In genomic region chr14:89418452-89418851, GRCh38 we compare ENCODE assay signal across 8 cellular contexts. TPM values are rescaled to one million over a fixed set of nuclear protein-coding genes. Genes with fewer than 3 reads are reported as not detected.
A peak's percentile ranks its signal among the peaks of the same experiment; 100 is the strongest.
DNase-seq lines count a peak whose midpoint lies in the region; ATAC-seq and TF ChIP-seq lines count a peak whose summit lies in the region.

No MANE protein-coding gene starts in this region.

- intact Hi-C loops in activated T-helper 1 cell treated with anti-CD3 and anti-CD28 coated beads, Interleukin-12 subunit alpha, Interleukin-12 subunit beta, Interleukin-2, Interleukin-4 antibody, amounts not matched to agents 30 ng/mL and 10 ng/mL and 1 ng/mL, durations not matched to agents 14 hours and 24 hours and 36 hours (cut with micrococcal nuclease): loop anchor here (1.0 to 10.0 kb wide), 5 partner anchors 11 to 836 kb away; partner anchors contain the start of genes EFCAB11 and PSMC1
- intact Hi-C loops in uterus (cut with DNase I; ENCODE audit: low total_unique reads): loop anchor here (10.0 kb wide), 1 partner anchor 114 kb away; no protein-coding TSS in a partner anchor

- TF ChIP-seq POLR2A in uterus (IDR thresholded peaks at IDR 0.05): no peak

- TF ChIP-seq CTCF in lung (IDR thresholded peaks at IDR 0.05; ENCODE audit: control extremely low read depth, extremely low read depth): no peak
- TF ChIP-seq CTCF in uterus (IDR thresholded peaks at IDR 0.05): no peak

- H3K4me3 Mint-ChIP-seq in activated T-helper 1 cell treated with anti-CD3 and anti-CD28 coated beads, Interleukin-12 subunit alpha, Interleukin-12 subunit beta, Interleukin-2, Interleukin-4 antibody, amounts not matched to agents 30 ng/mL and 10 ng/mL and 1 ng/mL, durations not matched to agents 14 hours and 24 hours and 36 hours: peak overlapping the region; percentile 90

- no peaks in the 10 kb centered on the region for H3K36me3 ChIP-seq in lung (ENCODE audit: control insufficient read depth in 2 of 2, insufficient read depth in 2 of 2, low read length in 2 of 2)
- no peaks in the 10 kb centered on the region for H3K36me3 ChIP-seq in uterus

- H3K27me3 Mint-ChIP-seq in activated T-helper 1 cell treated with anti-CD3 and anti-CD28 coated beads, Interleukin-12 subunit alpha, Interleukin-12 subunit beta, Interleukin-2, Interleukin-4 antibody, amounts not matched to agents 30 ng/mL and 10 ng/mL and 1 ng/mL, durations not matched to agents 14 hours and 24 hours and 36 hours (ENCODE audit: insufficient read depth): no peaks in the 10 kb centered on the region

- DNase-seq in stimulated activated CD4-positive, alpha-beta T cell treated with anti-CD3 and anti-CD28 coated beads, Interleukin-15, amount 100 ng/mL, for 24 hours: peak; percentile 33
- DNase-seq in stimulated activated CD4-positive, alpha-beta T cell treated with anti-CD3 and anti-CD28 coated beads, Interleukin-12 subunit alpha, Interleukin-12 subunit beta, amount 100 ng/mL, for 4 hours: no peak
- no peak for DNase-seq in activated T-helper 1 cell treated with anti-CD3 and anti-CD28 coated beads, Interleukin-12 subunit alpha, Interleukin-12 subunit beta, Interleukin-2, Interleukin-4 antibody, amounts not matched to agents 30 ng/mL and 10 ng/mL and 1 ng/mL, durations not matched to agents 14 hours and 24 hours and 36 hours (ENCODE audit: low spot score)
- DNase-seq in lung (ENCODE audit: low spot score): no peak
- peak in 1 of 2 donors; percentile 32 for DNase-seq in uterus
- DNase-seq in retina: no peak

- H3K27ac Mint-ChIP-seq in activated T-helper 1 cell treated with anti-CD3 and anti-CD28 coated beads, Interleukin-12 subunit alpha, Interleukin-12 subunit beta, Interleukin-2, Interleukin-4 antibody, amounts not matched to agents 30 ng/mL and 10 ng/mL and 1 ng/mL, durations not matched to agents 14 hours and 24 hours and 36 hours: peak overlapping the region; percentile 96

- H3K9me3 Mint-ChIP-seq in activated T-helper 1 cell treated with anti-CD3 and anti-CD28 coated beads, Interleukin-12 subunit alpha, Interleukin-12 subunit beta, Interleukin-2, Interleukin-4 antibody, amounts not matched to agents 30 ng/mL and 10 ng/mL and 1 ng/mL, durations not matched to agents 14 hours and 24 hours and 36 hours: no peaks in the 10 kb centered on the region

- peak overlapping the region; percentile 39 to 96 for H3K27ac ChIP-seq in lung (ENCODE audit: low read depth in 1 of 2, low read length in 1 of 2)
- peak overlapping the region; percentile 90 to 92 for H3K27ac ChIP-seq in uterus

- peaks cover 9% of the 10 kb centered on the region for H3K36me3 Mint-ChIP-seq in activated T-helper 1 cell treated with anti-CD3 and anti-CD28 coated beads, Interleukin-12 subunit alpha, Interleukin-12 subunit beta, Interleukin-2, Interleukin-4 antibody, amounts not matched to agents 30 ng/mL and 10 ng/mL and 1 ng/mL, durations not matched to agents 14 hours and 24 hours and 36 hours (ENCODE audit: low read depth)

- ATAC-seq in lung (ENCODE audit: insufficient read depth, low FRiP score): no peak
- no peak for ATAC-seq in HG02642 (IDR thresholded peaks at IDR 0.05; ENCODE audit: poor library complexity, unreplicated experiment)
- no peak for ATAC-seq in HG02884 (IDR thresholded peaks at IDR 0.05; ENCODE audit: unreplicated experiment)

- H3K4me3 ChIP-seq in lung (no peak overlapping the region), uterus (no peak overlapping the region)

- H3K4me1 ChIP-seq in lung (ENCODE audit: control insufficient read depth in 2 of 2, insufficient read depth in 2 of 2, low read length in 2 of 2) (peaks cover 10 to 21% of the 10 kb centered on the region in 2 donors), uterus (peaks cover 3 to 4% of the 10 kb centered on the region in 2 donors)

- WGBS in lung, 2 donors: 55 to 61% methylated on average over 7 of the region's 7 CpGs

- H3K4me1 Mint-ChIP-seq in activated T-helper 1 cell treated with anti-CD3 and anti-CD28 coated beads, Interleukin-12 subunit alpha, Interleukin-12 subunit beta, Interleukin-2, Interleukin-4 antibody, amounts not matched to agents 30 ng/mL and 10 ng/mL and 1 ng/mL, durations not matched to agents 14 hours and 24 hours and 36 hours (ENCODE audit: low read depth): peaks cover 61% of the 10 kb centered on the region

- no peaks in the 10 kb centered on the region for H3K9me3 ChIP-seq in lung (ENCODE audit: control insufficient read depth in 2 of 2, insufficient read depth in 1 of 2, low read length in 1 of 2)
- H3K9me3 ChIP-seq in uterus: no peaks in the 10 kb centered on the region

- no peaks in the 10 kb centered on the region for H3K27me3 ChIP-seq in lung (ENCODE audit: control insufficient read depth, insufficient read depth)
- H3K27me3 ChIP-seq in uterus: no peaks in the 10 kb centered on the region

RNA-seq across cellular contexts. Expression of gene FOXN3, which starts 1.4 kb away (rescaled TPM):
- 86.9 and 97.3 TPM in 2 replicates for total RNA-seq in activated T-helper 1 cell treated with anti-CD3 and anti-CD28 coated beads, Interleukin-12 subunit alpha, Interleukin-12 subunit beta, Interleukin-2, Interleukin-4 antibody, amounts not matched to agents 30 ng/mL and 10 ng/mL and 1 ng/mL, durations not matched to agents 14 hours and 24 hours and 36 hours
- total RNA-seq in lung (10 to 100 TPM; 54.6 to 69.7 TPM), uterus (100 to 1,000 TPM in 1 of 4 donors, 10 to 100 TPM in 3; 37.7 to 103 (median 74.9) TPM)
- 10 to 100 TPM; 12.7 to 15.2 TPM for polyA plus RNA-seq in lung
